ENCODE assay signal across 22 cellular contexts in genomic region chr12:82329508-82329907, GRCh38. TPM values are rescaled to one million over a fixed set of nuclear protein-coding genes. Genes with fewer than 3 reads are reported as not detected.
DNase-seq lines count a peak whose midpoint lies in the region; ATAC-seq, FAIRE-seq and TF ChIP-seq lines count a peak whose summit lies in the region.
"Had no signal": no experiment of that assay in that cellular context is flagged by ENCODE, and none has a peak within 500 bp of the region (broad histone marks: within the 10 kb centered on the region; RNA-seq: fewer than 3 reads in every experiment).

No MANE protein-coding gene starts in this region.

- H3K27ac ChIP-seq in iPS-20b (ENCODE audit: low read length): no peak overlapping the region
- no peak overlapping the region for H3K27ac ChIP-seq in pancreas
- H3K27ac ChIP-seq: coronary artery, esophagus muscularis mucosa, HL-60, testis had no signal

- H3K27me3 ChIP-seq in iPS-20b (ENCODE audit: insufficient read depth, low read length) (no peaks in the 10 kb centered on the region), pancreas (no peaks in the 10 kb centered on the region)
- H3K27me3 ChIP-seq: esophagus muscularis mucosa, testis had no signal

- 13 to 21% methylated on average over 1 of the region's 1 CpG for WGBS in pancreas, 2 donors

- H3K4me1 ChIP-seq in iPS-20b (ENCODE audit: insufficient read depth, low read length): peaks cover 3% of the 10 kb centered on the region; the same call in 1 of the 2 replicates
- H3K4me1 ChIP-seq in pancreas: no peaks in the 10 kb centered on the region
- H3K4me1 ChIP-seq: esophagus muscularis mucosa, testis had no signal

- TF ChIP-seq CTCF in pancreas (IDR thresholded peaks at IDR 0.05): no peak

- peak overlapping the region; percentile 16; the same call in 1 of the 2 replicates for H3K9ac ChIP-seq in iPS-20b (ENCODE audit: low read depth, low read length)

- H3K9me3 ChIP-seq in iPS-20b (ENCODE audit: insufficient read depth, low read depth, low read length) (no peaks in the 10 kb centered on the region), pancreas (no peaks in the 10 kb centered on the region)
- H3K9me3 ChIP-seq: esophagus muscularis mucosa, testis had no signal

- peak; percentile 90 for DNase-seq in DMS53 (lab: John Stamatoyannopoulos, UW)
- DNase-seq in NCI-H1417 (lab: John Stamatoyannopoulos, UW): peak; percentile 82 to 99 (median 91)
- DNase-seq in NCI-H524 (lab: John Stamatoyannopoulos, UW): peak; percentile 26 to 74
- no peak for DNase-seq in OCI-M2 (lab: John Stamatoyannopoulos, UW; ENCODE audit: unreplicated experiment)
- no peak for DNase-seq in pancreas
- DNase-seq: activated T-cell treated with anti-CD3 and anti-CD28 coated beads, Interleukin-2, amount 50 U/mL, for 72 hours; AML-193; amniotic stem cell; DMS79 treated with DMSO at 0.1 percent for 48 hours; H7; hypothalamus; naive B cell; NCI-H82; T-helper 9 cell; testis had no signal

- H3K36me3 ChIP-seq in iPS-20b (ENCODE audit: insufficient read depth, low read depth, low read length) (no peaks in the 10 kb centered on the region), pancreas (no peaks in the 10 kb centered on the region)
- H3K36me3 ChIP-seq: esophagus muscularis mucosa had no signal

- no peak for FAIRE-seq in pancreas (lab: Jason Lieb, UNC)

- H3K4me3 ChIP-seq in iPS-20b (ENCODE audit: low read length) (peak overlapping the region; percentile 53), pancreas (no peak overlapping the region)
- H3K4me3 ChIP-seq: coronary artery, esophagus muscularis mucosa, testis had no signal

- intact Hi-C loops in pancreas (cut with DNase I): loop anchor here in 2 of 3 donors (5.0 to 10.0 kb wide), 2 partner anchors 685 to 687 kb away; no protein-coding TSS in a partner anchor

- ATAC-seq in HG03108 (IDR thresholded peaks at IDR 0.05; ENCODE audit: unreplicated experiment) (no peak), pancreas (no peak), GM18858 (IDR thresholded peaks at IDR 0.05; ENCODE audit: unreplicated experiment) (no peak)
- ATAC-seq: activated T-cell treated with anti-CD3 and anti-CD28 coated beads, Interleukin-2, amount 50 U/mL, for 72 hours; left lobe of liver had no signal

RNA-seq across cellular contexts. Expression of gene CCDC59, which starts 28.7 kb away (rescaled TPM):
- total RNA-seq in pancreas: 10 to 100 TPM; 12.0 to 17.4 (median 15.1) TPM
- polyA plus RNA-seq in pancreas: 10 to 100 TPM; 22.4 to 29.2 TPM

RNA-seq across cellular contexts. Expression of gene METTL25, which starts 28.8 kb away (rescaled TPM):
- 1 to 10 TPM; 3.5 to 9.5 (median 6.1) TPM for total RNA-seq in pancreas
- polyA plus RNA-seq in pancreas: 1 to 10 TPM; 5.6 to 6.4 TPM

Comparison
In these comparisons a context has a peak if more than half of its experiments do, and no peak if none do; other contexts are left out.
1. DNase-seq: peak in DMS53 (single experiment), NCI-H1417 (3 of 3) and NCI-H524 (2 of 2); none in OCI-M2 (single experiment) and pancreas (0 of 6).